In the genomic region with DNA sequence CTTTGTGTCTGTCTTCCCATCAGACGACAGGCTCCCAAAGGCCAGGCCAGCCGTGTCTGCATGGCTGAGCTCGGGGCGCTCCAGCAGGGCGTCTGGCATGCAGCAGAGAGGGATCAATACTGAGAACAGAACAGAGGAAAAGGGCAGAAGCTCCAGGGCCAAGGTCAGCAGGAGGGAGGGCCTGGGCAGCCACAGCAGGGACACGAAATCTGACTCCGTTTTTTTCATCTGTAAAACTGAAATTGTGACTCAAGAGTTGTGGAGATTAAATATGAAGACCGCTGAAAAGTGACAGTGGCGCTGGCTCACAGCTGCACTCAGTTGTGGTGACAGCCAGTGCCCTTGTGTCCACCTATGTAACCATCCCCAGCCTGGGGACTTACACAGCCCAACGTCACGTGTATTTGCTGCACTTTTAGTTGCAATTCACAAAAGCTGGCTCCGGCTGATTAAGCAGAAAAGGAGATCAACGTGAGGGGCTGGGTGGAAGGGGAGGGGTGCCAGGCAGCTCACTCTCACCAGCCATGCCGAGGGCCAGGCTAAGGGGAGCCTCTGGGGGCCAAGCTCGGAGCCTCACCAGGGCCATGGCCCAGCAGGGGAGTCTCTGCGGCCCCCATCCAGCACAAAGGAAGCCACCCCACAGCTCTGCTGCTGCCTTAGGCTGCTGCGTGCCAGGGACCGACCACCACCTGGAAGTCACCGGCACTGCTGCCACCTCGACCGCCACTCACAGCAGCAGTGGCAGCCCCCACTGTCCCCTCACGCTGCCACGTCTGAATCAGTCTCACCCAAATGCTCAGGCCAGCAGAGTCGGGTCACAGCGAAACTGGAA, we compare ENCODE assay signal across 1 cellular context.
TF ChIP-seq lines count a peak whose summit lies in the region.

No MANE protein-coding gene starts in this region.

TF ChIP-seq in HepG2, 621 proteins besides CTCF, POLR2A, EP300 and RAD21 (continued from another document and continues in another):
- TF ChIP-seq, protein P1, sequence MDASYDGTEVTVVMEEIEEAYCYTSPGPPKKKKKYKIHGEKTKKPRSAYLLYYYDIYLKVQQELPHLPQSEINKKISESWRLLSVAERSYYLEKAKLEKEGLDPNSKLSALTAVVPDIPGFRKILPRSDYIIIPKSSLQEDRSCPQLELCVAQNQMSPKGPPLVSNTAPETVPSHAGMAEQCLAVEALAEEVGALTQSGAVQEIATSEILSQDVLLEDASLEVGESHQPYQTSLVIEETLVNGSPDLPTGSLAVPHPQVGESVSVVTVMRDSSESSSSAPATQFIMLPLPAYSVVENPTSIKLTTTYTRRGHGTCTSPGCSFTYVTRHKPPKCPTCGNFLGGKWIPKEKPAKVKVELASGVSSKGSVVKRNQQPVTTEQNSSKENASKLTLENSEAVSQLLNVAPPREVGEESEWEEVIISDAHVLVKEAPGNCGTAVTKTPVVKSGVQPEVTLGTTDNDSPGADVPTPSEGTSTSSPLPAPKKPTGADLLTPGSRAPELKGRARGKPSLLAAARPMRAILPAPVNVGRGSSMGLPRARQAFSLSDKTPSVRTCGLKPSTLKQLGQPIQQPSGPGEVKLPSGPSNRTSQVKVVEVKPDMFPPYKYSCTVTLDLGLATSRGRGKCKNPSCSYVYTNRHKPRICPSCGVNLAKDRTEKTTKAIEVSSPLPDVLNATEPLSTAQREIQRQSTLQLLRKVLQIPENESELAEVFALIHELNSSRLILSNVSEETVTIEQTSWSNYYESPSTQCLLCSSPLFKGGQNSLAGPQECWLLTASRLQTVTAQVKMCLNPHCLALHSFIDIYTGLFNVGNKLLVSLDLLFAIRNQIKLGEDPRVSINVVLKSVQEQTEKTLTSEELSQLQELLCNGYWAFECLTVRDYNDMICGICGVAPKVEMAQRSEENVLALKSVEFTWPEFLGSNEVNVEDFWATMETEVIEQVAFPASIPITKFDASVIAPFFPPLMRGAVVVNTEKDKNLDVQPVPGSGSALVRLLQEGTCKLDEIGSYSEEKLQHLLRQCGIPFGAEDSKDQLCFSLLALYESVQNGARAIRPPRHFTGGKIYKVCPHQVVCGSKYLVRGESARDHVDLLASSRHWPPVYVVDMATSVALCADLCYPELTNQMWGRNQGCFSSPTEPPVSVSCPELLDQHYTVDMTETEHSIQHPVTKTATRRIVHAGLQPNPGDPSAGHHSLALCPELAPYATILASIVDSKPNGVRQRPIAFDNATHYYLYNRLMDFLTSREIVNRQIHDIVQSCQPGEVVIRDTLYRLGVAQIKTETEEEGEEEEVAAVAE (CRISPR knock-in tag; IDR thresholded peaks at IDR 0.05; ENCODE audit: borderline replicate concordance), result no peak
- TF ChIP-seq YEATS4 (CRISPR knock-in tag; IDR thresholded peaks at IDR 0.05; ENCODE audit: borderline replicate concordance), result no peak
- TF ChIP-seq, protein P2, sequence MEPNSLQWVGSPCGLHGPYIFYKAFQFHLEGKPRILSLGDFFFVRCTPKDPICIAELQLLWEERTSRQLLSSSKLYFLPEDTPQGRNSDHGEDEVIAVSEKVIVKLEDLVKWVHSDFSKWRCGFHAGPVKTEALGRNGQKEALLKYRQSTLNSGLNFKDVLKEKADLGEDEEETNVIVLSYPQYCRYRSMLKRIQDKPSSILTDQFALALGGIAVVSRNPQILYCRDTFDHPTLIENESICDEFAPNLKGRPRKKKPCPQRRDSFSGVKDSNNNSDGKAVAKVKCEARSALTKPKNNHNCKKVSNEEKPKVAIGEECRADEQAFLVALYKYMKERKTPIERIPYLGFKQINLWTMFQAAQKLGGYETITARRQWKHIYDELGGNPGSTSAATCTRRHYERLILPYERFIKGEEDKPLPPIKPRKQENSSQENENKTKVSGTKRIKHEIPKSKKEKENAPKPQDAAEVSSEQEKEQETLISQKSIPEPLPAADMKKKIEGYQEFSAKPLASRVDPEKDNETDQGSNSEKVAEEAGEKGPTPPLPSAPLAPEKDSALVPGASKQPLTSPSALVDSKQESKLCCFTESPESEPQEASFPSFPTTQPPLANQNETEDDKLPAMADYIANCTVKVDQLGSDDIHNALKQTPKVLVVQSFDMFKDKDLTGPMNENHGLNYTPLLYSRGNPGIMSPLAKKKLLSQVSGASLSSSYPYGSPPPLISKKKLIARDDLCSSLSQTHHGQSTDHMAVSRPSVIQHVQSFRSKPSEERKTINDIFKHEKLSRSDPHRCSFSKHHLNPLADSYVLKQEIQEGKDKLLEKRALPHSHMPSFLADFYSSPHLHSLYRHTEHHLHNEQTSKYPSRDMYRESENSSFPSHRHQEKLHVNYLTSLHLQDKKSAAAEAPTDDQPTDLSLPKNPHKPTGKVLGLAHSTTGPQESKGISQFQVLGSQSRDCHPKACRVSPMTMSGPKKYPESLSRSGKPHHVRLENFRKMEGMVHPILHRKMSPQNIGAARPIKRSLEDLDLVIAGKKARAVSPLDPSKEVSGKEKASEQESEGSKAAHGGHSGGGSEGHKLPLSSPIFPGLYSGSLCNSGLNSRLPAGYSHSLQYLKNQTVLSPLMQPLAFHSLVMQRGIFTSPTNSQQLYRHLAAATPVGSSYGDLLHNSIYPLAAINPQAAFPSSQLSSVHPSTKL (CRISPR knock-in tag; IDR thresholded peaks at IDR 0.05), result peak; percentile 58
- 0 out of 2 replicates have a peak, but pooled peaks have one; percentile 37 for TF ChIP-seq ZNF891 (CRISPR knock-in tag; IDR thresholded peaks at IDR 0.05)
- peak; percentile 88; the same call in 1 of the 2 replicates for TF ChIP-seq ZNF34 (CRISPR knock-in tag; IDR thresholded peaks at IDR 0.05; ENCODE audit: borderline replicate concordance)
- TF ChIP-seq MYC (CRISPR knock-in tag; IDR thresholded peaks at IDR 0.05; ENCODE audit: borderline replicate concordance), result peak; percentile 63; the same call in 1 of the 2 replicates
- peak; percentile 33; the same call in 1 of the 2 replicates for TF ChIP-seq MEIS1 (CRISPR knock-in tag; IDR thresholded peaks at IDR 0.05; ENCODE audit: borderline replicate concordance)
- TF ChIP-seq ZNF768 (CRISPR knock-in tag; IDR thresholded peaks at IDR 0.05), result peak; percentile 65
- TF ChIP-seq ZNF33B (CRISPR knock-in tag; IDR thresholded peaks at IDR 0.05), result no peak
- TF ChIP-seq, protein P3, sequence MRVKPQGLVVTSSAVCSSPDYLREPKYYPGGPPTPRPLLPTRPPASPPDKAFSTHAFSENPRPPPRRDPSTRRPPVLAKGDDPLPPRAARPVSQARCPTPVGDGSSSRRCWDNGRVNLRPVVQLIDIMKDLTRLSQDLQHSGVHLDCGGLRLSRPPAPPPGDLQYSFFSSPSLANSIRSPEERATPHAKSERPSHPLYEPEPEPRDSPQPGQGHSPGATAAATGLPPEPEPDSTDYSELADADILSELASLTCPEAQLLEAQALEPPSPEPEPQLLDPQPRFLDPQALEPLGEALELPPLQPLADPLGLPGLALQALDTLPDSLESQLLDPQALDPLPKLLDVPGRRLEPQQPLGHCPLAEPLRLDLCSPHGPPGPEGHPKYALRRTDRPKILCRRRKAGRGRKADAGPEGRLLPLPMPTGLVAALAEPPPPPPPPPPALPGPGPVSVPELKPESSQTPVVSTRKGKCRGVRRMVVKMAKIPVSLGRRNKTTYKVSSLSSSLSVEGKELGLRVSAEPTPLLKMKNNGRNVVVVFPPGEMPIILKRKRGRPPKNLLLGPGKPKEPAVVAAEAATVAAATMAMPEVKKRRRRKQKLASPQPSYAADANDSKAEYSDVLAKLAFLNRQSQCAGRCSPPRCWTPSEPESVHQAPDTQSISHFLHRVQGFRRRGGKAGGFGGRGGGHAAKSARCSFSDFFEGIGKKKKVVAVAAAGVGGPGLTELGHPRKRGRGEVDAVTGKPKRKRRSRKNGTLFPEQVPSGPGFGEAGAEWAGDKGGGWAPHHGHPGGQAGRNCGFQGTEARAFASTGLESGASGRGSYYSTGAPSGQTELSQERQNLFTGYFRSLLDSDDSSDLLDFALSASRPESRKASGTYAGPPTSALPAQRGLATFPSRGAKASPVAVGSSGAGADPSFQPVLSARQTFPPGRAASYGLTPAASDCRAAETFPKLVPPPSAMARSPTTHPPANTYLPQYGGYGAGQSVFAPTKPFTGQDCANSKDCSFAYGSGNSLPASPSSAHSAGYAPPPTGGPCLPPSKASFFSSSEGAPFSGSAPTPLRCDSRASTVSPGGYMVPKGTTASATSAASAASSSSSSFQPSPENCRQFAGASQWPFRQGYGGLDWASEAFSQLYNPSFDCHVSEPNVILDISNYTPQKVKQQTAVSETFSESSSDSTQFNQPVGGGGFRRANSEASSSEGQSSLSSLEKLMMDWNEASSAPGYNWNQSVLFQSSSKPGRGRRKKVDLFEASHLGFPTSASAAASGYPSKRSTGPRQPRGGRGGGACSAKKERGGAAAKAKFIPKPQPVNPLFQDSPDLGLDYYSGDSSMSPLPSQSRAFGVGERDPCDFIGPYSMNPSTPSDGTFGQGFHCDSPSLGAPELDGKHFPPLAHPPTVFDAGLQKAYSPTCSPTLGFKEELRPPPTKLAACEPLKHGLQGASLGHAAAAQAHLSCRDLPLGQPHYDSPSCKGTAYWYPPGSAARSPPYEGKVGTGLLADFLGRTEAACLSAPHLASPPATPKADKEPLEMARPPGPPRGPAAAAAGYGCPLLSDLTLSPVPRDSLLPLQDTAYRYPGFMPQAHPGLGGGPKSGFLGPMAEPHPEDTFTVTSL (CRISPR knock-in tag; IDR thresholded peaks at IDR 0.05; ENCODE audit: borderline replicate concordance), result 0 out of 2 replicates have a peak, but pooled peaks have one; percentile 16
- TF ChIP-seq SOX5 (CRISPR knock-in tag; IDR thresholded peaks at IDR 0.05; ENCODE audit: borderline replicate concordance), result 0 out of 2 replicates have a peak, but pooled peaks have one; percentile 37
- TF ChIP-seq KAT2B (IDR thresholded peaks at IDR 0.05; ENCODE audit: borderline replicate concordance, low read depth, low read length), result peak; percentile 50; the same call in 1 of the 2 replicates
- peak; percentile 67; the same call in 1 of the 2 replicates for TF ChIP-seq ARHGAP35 (CRISPR knock-in tag; IDR thresholded peaks at IDR 0.05; ENCODE audit: borderline replicate concordance)
- TF ChIP-seq BCL6 (CRISPR knock-in tag; IDR thresholded peaks at IDR 0.05), result peak; percentile 56; the same call in 1 of the 2 replicates
- TF ChIP-seq ZNF138 (CRISPR knock-in tag; IDR thresholded peaks at IDR 0.05; ENCODE audit: low read depth), result no peak
- TF ChIP-seq, protein P4, sequence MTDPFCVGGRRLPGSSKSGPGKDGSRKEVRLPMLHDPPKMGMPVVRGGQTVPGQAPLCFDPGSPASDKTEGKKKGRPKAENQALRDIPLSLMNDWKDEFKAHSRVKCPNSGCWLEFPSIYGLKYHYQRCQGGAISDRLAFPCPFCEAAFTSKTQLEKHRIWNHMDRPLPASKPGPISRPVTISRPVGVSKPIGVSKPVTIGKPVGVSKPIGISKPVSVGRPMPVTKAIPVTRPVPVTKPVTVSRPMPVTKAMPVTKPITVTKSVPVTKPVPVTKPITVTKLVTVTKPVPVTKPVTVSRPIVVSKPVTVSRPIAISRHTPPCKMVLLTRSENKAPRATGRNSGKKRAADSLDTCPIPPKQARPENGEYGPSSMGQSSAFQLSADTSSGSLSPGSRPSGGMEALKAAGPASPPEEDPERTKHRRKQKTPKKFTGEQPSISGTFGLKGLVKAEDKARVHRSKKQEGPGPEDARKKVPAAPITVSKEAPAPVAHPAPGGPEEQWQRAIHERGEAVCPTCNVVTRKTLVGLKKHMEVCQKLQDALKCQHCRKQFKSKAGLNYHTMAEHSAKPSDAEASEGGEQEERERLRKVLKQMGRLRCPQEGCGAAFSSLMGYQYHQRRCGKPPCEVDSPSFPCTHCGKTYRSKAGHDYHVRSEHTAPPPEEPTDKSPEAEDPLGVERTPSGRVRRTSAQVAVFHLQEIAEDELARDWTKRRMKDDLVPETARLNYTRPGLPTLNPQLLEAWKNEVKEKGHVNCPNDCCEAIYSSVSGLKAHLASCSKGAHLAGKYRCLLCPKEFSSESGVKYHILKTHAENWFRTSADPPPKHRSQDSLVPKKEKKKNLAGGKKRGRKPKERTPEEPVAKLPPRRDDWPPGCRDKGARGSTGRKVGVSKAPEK (CRISPR knock-in tag; IDR thresholded peaks at IDR 0.05; ENCODE audit: borderline replicate concordance), result peak; percentile 52; the same call in 1 of the 2 replicates
- peak; percentile 81 for TF ChIP-seq PITX1 (CRISPR knock-in tag; IDR thresholded peaks at IDR 0.05)
- TF ChIP-seq SP2 (CRISPR knock-in tag; IDR thresholded peaks at IDR 0.05), result 0 out of 2 replicates have a peak, but pooled peaks have one; percentile 25
- no peak for TF ChIP-seq ZNF446 (CRISPR knock-in tag; IDR thresholded peaks at IDR 0.05)
- TF ChIP-seq, protein P5, sequence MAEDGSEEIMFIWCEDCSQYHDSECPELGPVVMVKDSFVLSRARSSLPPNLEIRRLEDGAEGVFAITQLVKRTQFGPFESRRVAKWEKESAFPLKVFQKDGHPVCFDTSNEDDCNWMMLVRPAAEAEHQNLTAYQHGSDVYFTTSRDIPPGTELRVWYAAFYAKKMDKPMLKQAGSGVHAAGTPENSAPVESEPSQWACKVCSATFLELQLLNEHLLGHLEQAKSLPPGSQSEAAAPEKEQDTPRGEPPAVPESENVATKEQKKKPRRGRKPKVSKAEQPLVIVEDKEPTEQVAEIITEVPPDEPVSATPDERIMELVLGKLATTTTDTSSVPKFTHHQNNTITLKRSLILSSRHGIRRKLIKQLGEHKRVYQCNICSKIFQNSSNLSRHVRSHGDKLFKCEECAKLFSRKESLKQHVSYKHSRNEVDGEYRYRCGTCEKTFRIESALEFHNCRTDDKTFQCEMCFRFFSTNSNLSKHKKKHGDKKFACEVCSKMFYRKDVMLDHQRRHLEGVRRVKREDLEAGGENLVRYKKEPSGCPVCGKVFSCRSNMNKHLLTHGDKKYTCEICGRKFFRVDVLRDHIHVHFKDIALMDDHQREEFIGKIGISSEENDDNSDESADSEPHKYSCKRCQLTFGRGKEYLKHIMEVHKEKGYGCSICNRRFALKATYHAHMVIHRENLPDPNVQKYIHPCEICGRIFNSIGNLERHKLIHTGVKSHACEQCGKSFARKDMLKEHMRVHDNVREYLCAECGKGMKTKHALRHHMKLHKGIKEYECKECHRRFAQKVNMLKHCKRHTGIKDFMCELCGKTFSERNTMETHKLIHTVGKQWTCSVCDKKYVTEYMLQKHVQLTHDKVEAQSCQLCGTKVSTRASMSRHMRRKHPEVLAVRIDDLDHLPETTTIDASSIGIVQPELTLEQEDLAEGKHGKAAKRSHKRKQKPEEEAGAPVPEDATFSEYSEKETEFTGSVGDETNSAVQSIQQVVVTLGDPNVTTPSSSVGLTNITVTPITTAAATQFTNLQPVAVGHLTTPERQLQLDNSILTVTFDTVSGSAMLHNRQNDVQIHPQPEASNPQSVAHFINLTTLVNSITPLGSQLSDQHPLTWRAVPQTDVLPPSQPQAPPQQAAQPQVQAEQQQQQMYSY (CRISPR knock-in tag; IDR thresholded peaks at IDR 0.05), result no peak
- peak; percentile 16; the same call in 1 of the 2 replicates for TF ChIP-seq NR2C2 (CRISPR knock-in tag; IDR thresholded peaks at IDR 0.05; ENCODE audit: borderline replicate concordance)
- no peak for TF ChIP-seq NCOA1 (CRISPR knock-in tag; IDR thresholded peaks at IDR 0.05)
- TF ChIP-seq SOX6 (IDR thresholded peaks at IDR 0.05), result no peak
- TF ChIP-seq SOX6 (CRISPR knock-in tag; IDR thresholded peaks at IDR 0.05), result peak; percentile 38
- TF ChIP-seq, protein P6, sequence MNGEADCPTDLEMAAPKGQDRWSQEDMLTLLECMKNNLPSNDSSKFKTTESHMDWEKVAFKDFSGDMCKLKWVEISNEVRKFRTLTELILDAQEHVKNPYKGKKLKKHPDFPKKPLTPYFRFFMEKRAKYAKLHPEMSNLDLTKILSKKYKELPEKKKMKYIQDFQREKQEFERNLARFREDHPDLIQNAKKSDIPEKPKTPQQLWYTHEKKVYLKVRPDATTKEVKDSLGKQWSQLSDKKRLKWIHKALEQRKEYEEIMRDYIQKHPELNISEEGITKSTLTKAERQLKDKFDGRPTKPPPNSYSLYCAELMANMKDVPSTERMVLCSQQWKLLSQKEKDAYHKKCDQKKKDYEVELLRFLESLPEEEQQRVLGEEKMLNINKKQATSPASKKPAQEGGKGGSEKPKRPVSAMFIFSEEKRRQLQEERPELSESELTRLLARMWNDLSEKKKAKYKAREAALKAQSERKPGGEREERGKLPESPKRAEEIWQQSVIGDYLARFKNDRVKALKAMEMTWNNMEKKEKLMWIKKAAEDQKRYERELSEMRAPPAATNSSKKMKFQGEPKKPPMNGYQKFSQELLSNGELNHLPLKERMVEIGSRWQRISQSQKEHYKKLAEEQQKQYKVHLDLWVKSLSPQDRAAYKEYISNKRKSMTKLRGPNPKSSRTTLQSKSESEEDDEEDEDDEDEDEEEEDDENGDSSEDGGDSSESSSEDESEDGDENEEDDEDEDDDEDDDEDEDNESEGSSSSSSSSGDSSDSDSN (CRISPR knock-in tag; IDR thresholded peaks at IDR 0.05), result peak; percentile 29; the same call in 1 of the 2 replicates
